Comparison of ENCODE assay signal across 33 cellular contexts in the genomic region with DNA sequence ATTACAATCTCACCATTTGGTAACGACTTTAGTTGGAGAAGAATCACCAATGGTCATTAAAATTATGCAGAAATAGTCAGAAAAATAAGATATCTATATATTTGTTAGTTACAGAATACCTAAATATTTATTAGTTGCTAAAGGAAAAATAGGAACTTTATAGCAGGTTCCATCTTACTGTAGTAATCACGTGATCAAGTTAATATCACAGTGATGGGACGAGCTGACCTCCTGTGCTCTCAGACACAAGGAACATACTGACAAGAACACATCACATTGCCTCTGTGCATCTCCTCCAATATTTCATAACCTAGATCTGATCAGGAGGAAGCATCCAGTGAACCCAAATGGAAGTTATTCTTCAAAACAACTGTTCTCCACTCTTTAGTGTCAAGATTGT.
"Had no signal": no experiment of that assay in that cellular context is flagged by ENCODE, and none has a peak within 500 bp of the region (broad histone marks: within the 10 kb centered on the region; RNA-seq: fewer than 3 reads in every experiment).

No MANE protein-coding gene starts in this region.

- H3K27ac ChIP-seq: adrenal gland, ascending aorta, body of pancreas, brain microvascular endothelial cell, breast epithelium, cardiac muscle cell had no signal

- H3K36me3 ChIP-seq: adrenal gland, ascending aorta, brain microvascular endothelial cell, breast epithelium, cardiac muscle cell had no signal

- DNase-seq: activated effector memory CD4-positive, alpha-beta T cell treated with Interleukin-2 at 50 U/mL for 16 hours; activated gamma-delta T cell; activated gamma-delta T cell treated with Interleukin-2 at 50 U/mL for 16 hours; activated naive CD4-positive, alpha-beta T cell; activated naive CD4-positive, alpha-beta T cell treated with anti-CD3 and anti-CD28 coated beads for 36 hours; activated naive CD4-positive, alpha-beta T cell treated with anti-CD3 and anti-CD28 coated beads, Interleukin-2, amount 10 ng/mL, durations not matched to agents 7 days and 5 days; activated naive CD4-positive, alpha-beta T cell treated with anti-CD3 and anti-CD28 coated beads, Interleukin-2, amount 50 U/mL, for 16 hours; activated naive CD4-positive, alpha-beta T cell treated with Interleukin-2 at 50 U/mL for 16 hours; activated naive CD8-positive, alpha-beta T cell treated with anti-CD3 and anti-CD28 coated beads for 36 hours; activated naive CD8-positive, alpha-beta T cell treated with anti-CD3 and anti-CD28 coated beads, Interleukin-2, amount 10 ng/mL, durations not matched to agents 7 days and 5 days; activated naive CD8-positive, alpha-beta T cell treated with anti-CD3 and anti-CD28 coated beads, Interleukin-2, amount 50 U/mL, for 24 hours; activated T-cell treated with anti-CD3 and anti-CD28 coated beads, Interleukin-2, amount 50 U/mL, for 1 hour; activated T-cell treated with anti-CD3 and anti-CD28 coated beads, Interleukin-2, amount 50 U/mL, for 24 hours; activated T-cell treated with anti-CD3 and anti-CD28 coated beads, Interleukin-2, amount 50 U/mL, for 4 hours; activated T-cell treated with anti-CD3 and anti-CD28 coated beads, Interleukin-2, amount 50 U/mL, for 48 hours; activated T-cell treated with anti-CD3 and anti-CD28 coated beads, Interleukin-2, amount 50 U/mL, for 72 hours; adrenal gland; amniotic stem cell; amygdala; anterior cingulate cortex; aorta; body of pancreas; brain microvascular endothelial cell; caudate nucleus; central memory CD4-positive, alpha-beta T cell; cerebellar nuclear complex had no signal

- H3K9me3 ChIP-seq: adrenal gland, ascending aorta, body of pancreas, breast epithelium had no signal

- H3K4me3 ChIP-seq: adrenal gland, ascending aorta, body of pancreas, breast epithelium, cardiac muscle cell had no signal

- ATAC-seq: activated naive CD4-positive, alpha-beta T cell treated with anti-CD3 and anti-CD28 coated beads, Interleukin-2, amount 50 U/mL, for 72 hours; activated naive CD8-positive, alpha-beta T cell treated with anti-CD3 and anti-CD28 coated beads, Interleukin-2, amount 50 U/mL, for 24 hours; activated T-cell treated with anti-CD3 and anti-CD28 coated beads, Interleukin-2, amount 50 U/mL, for 4 hours; activated T-cell treated with anti-CD3 and anti-CD28 coated beads, Interleukin-2, amount 50 U/mL, for 72 hours; activated T-helper 17 cell treated with anti-CD3 and anti-CD28 coated beads, Interleukin-2, amount 50 U/mL, for 72 hours; body of pancreas had no signal

- FAIRE-seq: astrocyte, bronchial epithelial cell had no signal

- H3K4me1 ChIP-seq: adrenal gland, ascending aorta, body of pancreas, breast epithelium had no signal

- H3K27me3 ChIP-seq: adrenal gland, ascending aorta, body of pancreas, brain microvascular endothelial cell, breast epithelium, cardiac muscle cell had no signal
